In the genomic region with DNA sequence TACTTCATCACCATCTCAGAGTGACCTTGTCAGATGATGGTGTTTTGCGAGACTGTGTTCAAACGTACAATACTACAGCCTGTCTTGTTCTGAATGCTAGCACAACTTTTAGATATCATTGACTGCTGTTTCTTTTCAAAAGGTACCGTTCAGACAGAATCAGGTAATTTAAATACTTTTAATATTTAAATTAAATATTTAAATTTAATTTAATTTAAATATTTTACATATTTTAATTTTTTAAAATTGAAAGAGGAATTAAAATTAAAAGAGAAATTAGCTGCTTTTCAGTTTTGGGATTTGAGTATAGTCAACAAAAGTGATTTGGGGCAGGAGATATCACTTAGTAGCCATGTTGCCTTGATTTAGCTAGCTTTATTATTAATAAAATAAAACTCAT, we compare ENCODE assay signal across 1 cellular context.
TF ChIP-seq lines count a peak whose summit lies in the region.

No MANE protein-coding gene starts in this region.

TF ChIP-seq in GM23338, 12 proteins besides CTCF, POLR2A, EP300 and RAD21 (continued from another document):
- TF ChIP-seq, protein P1, sequence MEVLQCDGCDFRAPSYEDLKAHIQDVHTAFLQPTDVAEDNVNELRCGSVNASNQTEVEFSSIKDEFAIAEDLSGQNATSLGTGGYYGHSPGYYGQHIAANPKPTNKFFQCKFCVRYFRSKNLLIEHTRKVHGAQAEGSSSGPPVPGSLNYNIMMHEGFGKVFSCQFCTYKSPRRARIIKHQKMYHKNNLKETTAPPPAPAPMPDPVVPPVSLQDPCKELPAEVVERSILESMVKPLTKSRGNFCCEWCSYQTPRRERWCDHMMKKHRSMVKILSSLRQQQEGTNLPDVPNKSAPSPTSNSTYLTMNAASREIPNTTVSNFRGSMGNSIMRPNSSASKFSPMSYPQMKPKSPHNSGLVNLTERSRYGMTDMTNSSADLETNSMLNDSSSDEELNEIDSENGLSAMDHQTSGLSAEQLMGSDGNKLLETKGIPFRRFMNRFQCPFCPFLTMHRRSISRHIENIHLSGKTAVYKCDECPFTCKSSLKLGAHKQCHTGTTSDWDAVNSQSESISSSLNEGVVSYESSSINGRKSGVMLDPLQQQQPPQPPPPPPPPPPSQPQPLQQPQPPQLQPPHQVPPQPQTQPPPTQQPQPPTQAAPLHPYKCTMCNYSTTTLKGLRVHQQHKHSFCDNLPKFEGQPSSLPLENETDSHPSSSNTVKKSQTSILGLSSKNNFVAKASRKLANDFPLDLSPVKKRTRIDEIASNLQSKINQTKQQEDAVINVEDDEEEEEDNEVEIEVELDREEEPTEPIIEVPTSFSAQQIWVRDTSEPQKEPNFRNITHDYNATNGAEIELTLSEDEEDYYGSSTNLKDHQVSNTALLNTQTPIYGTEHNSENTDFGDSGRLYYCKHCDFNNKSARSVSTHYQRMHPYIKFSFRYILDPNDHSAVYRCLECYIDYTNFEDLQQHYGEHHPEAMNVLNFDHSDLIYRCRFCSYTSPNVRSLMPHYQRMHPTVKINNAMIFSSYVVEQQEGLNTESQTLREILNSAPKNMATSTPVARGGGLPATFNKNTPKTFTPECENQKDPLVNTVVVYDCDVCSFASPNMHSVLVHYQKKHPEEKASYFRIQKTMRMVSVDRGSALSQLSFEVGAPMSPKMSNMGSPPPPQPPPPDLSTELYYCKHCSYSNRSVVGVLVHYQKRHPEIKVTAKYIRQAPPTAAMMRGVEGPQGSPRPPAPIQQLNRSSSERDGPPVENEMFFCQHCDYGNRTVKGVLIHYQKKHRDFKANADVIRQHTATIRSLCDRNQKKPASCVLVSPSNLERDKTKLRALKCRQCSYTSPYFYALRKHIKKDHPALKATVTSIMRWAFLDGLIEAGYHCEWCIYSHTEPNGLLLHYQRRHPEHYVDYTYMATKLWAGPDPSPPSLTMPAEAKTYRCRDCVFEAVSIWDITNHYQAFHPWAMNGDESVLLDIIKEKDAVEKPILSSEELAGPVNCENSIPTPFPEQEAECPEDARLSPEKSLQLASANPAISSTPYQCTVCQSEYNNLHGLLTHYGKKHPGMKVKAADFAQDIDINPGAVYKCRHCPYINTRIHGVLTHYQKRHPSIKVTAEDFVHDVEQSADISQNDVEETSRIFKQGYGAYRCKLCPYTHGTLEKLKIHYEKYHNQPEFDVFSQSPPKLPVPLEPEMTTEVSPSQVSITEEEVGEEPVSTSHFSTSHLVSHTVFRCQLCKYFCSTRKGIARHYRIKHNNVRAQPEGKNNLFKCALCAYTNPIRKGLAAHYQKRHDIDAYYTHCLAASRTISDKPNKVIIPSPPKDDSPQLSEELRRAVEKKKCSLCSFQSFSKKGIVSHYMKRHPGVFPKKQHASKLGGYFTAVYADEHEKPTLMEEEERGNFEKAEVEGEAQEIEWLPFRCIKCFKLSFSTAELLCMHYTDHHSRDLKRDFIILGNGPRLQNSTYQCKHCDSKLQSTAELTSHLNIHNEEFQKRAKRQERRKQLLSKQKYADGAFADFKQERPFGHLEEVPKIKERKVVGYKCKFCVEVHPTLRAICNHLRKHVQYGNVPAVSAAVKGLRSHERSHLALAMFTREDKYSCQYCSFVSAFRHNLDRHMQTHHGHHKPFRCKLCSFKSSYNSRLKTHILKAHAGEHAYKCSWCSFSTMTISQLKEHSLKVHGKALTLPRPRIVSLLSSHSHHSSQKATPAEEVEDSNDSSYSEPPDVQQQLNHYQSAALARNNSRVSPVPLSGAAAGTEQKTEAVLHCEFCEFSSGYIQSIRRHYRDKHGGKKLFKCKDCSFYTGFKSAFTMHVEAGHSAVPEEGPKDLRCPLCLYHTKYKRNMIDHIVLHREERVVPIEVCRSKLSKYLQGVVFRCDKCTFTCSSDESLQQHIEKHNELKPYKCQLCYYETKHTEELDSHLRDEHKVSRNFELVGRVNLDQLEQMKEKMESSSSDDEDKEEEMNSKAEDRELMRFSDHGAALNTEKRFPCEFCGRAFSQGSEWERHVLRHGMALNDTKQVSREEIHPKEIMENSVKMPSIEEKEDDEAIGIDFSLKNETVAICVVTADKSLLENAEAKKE (CRISPR knock-in tag; IDR thresholded peaks at IDR 0.05), result no peak
- no peak for TF ChIP-seq CREB1 (CRISPR knock-in tag; IDR thresholded peaks at IDR 0.05; ENCODE audit: low read depth)
- TF ChIP-seq EZH2 (IDR thresholded peaks at IDR 0.05; ENCODE audit: low read depth, unreplicated experiment), result no peak
- TF ChIP-seq ZNF331 (CRISPR knock-in tag; IDR thresholded peaks at IDR 0.05; ENCODE audit: low read depth), result no peak
- TF ChIP-seq, protein P2, sequence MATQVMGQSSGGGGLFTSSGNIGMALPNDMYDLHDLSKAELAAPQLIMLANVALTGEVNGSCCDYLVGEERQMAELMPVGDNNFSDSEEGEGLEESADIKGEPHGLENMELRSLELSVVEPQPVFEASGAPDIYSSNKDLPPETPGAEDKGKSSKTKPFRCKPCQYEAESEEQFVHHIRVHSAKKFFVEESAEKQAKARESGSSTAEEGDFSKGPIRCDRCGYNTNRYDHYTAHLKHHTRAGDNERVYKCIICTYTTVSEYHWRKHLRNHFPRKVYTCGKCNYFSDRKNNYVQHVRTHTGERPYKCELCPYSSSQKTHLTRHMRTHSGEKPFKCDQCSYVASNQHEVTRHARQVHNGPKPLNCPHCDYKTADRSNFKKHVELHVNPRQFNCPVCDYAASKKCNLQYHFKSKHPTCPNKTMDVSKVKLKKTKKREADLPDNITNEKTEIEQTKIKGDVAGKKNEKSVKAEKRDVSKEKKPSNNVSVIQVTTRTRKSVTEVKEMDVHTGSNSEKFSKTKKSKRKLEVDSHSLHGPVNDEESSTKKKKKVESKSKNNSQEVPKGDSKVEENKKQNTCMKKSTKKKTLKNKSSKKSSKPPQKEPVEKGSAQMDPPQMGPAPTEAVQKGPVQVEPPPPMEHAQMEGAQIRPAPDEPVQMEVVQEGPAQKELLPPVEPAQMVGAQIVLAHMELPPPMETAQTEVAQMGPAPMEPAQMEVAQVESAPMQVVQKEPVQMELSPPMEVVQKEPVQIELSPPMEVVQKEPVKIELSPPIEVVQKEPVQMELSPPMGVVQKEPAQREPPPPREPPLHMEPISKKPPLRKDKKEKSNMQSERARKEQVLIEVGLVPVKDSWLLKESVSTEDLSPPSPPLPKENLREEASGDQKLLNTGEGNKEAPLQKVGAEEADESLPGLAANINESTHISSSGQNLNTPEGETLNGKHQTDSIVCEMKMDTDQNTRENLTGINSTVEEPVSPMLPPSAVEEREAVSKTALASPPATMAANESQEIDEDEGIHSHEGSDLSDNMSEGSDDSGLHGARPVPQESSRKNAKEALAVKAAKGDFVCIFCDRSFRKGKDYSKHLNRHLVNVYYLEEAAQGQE (IDR thresholded peaks at IDR 0.05; ENCODE audit: unreplicated experiment), result no peak
- TF ChIP-seq STAT1 (IDR thresholded peaks at IDR 0.05; ENCODE audit: unreplicated experiment), result no peak
- TF ChIP-seq, protein P3, sequence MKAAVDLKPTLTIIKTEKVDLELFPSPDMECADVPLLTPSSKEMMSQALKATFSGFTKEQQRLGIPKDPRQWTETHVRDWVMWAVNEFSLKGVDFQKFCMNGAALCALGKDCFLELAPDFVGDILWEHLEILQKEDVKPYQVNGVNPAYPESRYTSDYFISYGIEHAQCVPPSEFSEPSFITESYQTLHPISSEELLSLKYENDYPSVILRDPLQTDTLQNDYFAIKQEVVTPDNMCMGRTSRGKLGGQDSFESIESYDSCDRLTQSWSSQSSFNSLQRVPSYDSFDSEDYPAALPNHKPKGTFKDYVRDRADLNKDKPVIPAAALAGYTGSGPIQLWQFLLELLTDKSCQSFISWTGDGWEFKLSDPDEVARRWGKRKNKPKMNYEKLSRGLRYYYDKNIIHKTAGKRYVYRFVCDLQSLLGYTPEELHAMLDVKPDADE (IDR thresholded peaks at IDR 0.05), result no peak
- no peak for TF ChIP-seq NANOG (IDR thresholded peaks at IDR 0.05; ENCODE audit: borderline replicate concordance)
- no peak for TF ChIP-seq JUNB (IDR thresholded peaks at IDR 0.05; ENCODE audit: unreplicated experiment)
- no peak for TF ChIP-seq EZH2phosphoT487 (IDR thresholded peaks at IDR 0.05; ENCODE audit: unreplicated experiment)
- no peak for TF ChIP-seq ZNF114 (CRISPR knock-in tag; IDR thresholded peaks at IDR 0.05)
